8 cellular contexts compared by ENCODE assay signal in genomic region chr7:114048386-114049235, GRCh38.
DNase-seq lines count a peak whose midpoint lies in the region; ATAC-seq and TF ChIP-seq lines count a peak whose summit lies in the region.

No MANE protein-coding gene starts in this region.

- peaks cover 17% of the 10 kb centered on the region for H3K4me1 Mint-ChIP-seq in stimulated activated effector memory CD8-positive, alpha-beta T cell treated with anti-CD3 and anti-CD28 coated beads, Interleukin-12 subunit alpha, Interleukin-12 subunit beta, amount 100 ng/mL, for 72 hours

- POLR2A ChIA-PET in RWPE1 (lab: Yijun Ruan, JAX; ENCODE audit: low non-redundant PET), result no interaction called here

- CTCF ChIA-PET in RWPE1 (lab: Yijun Ruan, JAX), result interaction anchor here (0.5 kb wide), 1 partner anchor 260 kb away, joined by 3 read pairs; no protein-coding TSS in a partner anchor

- H3K27me3 ChIP-seq in BE2C, result no peaks in the 10 kb centered on the region

- H3K36me3 ChIP-seq in BE2C, result no peaks in the 10 kb centered on the region

- no peaks in the 10 kb centered on the region for H3K9me3 Mint-ChIP-seq in stimulated activated effector memory CD8-positive, alpha-beta T cell treated with anti-CD3 and anti-CD28 coated beads, Interleukin-12 subunit alpha, Interleukin-12 subunit beta, amount 100 ng/mL, for 72 hours

- H3K4me3 Mint-ChIP-seq in stimulated activated effector memory CD8-positive, alpha-beta T cell treated with anti-CD3 and anti-CD28 coated beads, Interleukin-12 subunit alpha, Interleukin-12 subunit beta, amount 100 ng/mL, for 72 hours, result peak overlapping the region; percentile 71

- DNase-seq in BE2C (no peak), HCEC 1CT (peak; percentile 46), RWPE1 (ENCODE audit: low spot score) (peak; percentile 8), epithelial cell of esophagus (ENCODE audit: low read depth) (peak; percentile 2), UCSD-AML1 (lab: John Stamatoyannopoulos, UW; ENCODE audit: unreplicated experiment) (no peak), epidermal melanocyte (ENCODE audit: insufficient read length, low spot score) (no peak)
- DNase-seq in stimulated activated effector memory CD8-positive, alpha-beta T cell treated with anti-CD3 and anti-CD28 coated beads, Interleukin-12 subunit alpha, Interleukin-12 subunit beta, amount 100 ng/mL, for 72 hours (ENCODE audit: low spot score in 2 of 2), result no peak

- no peaks in the 10 kb centered on the region for H3K9me3 ChIP-seq in BE2C

- H3K4me1 ChIP-seq in BE2C, result no peaks in the 10 kb centered on the region

- H3K27ac Mint-ChIP-seq in stimulated activated effector memory CD8-positive, alpha-beta T cell treated with anti-CD3 and anti-CD28 coated beads, Interleukin-12 subunit alpha, Interleukin-12 subunit beta, amount 100 ng/mL, for 72 hours, result peak overlapping the region; percentile 85

- no peaks in the 10 kb centered on the region for H3K36me3 Mint-ChIP-seq in stimulated activated effector memory CD8-positive, alpha-beta T cell treated with anti-CD3 and anti-CD28 coated beads, Interleukin-12 subunit alpha, Interleukin-12 subunit beta, amount 100 ng/mL, for 72 hours

- H3K4me3 ChIP-seq in BE2C (ENCODE audit: low read depth, low read length) (peak overlapping the region; percentile 59), epithelial cell of esophagus (ENCODE audit: low read length) (no peak overlapping the region)

- TF ChIP-seq CTCF in BE2C (IDR thresholded peaks at IDR 0.05; ENCODE audit: low read depth, low read length) (no peak), RWPE1 (conservative IDR thresholded peaks at IDR 0.05; ENCODE audit: low read depth) (no peak), epithelial cell of esophagus (IDR thresholded peaks at IDR 0.05; ENCODE audit: insufficient read depth, low read depth, low read length, missing control alignments) (no peak)

- H3K27ac ChIP-seq in RWPE1, result no peak overlapping the region

- peak; percentile 29 for ATAC-seq in stimulated activated effector memory CD8-positive, alpha-beta T cell treated with anti-CD3 and anti-CD28 coated beads, Interleukin-12 subunit alpha, Interleukin-12 subunit beta, amount 100 ng/mL, for 72 hours
- ATAC-seq in HG03135 (IDR thresholded peaks at IDR 0.05; ENCODE audit: unreplicated experiment), result no peak

Comparison
In these comparisons a context has a peak if more than half of its experiments do, and no peak if none do; other contexts are left out.
1. DNase-seq: peak in HCEC 1CT (single experiment), RWPE1 (single experiment) and epithelial cell of esophagus (single experiment); none in BE2C (single experiment), stimulated activated effector memory CD8-positive, alpha-beta T cell treated with anti-CD3 and anti-CD28 coated beads, Interleukin-12 subunit alpha, Interleukin-12 subunit beta, amount 100 ng/mL, for 72 hours (0 of 2), UCSD-AML1 (single experiment) and epidermal melanocyte (single experiment).